11 cellular contexts compared by ENCODE assay signal in genomic region chr3:175672119-175672689, GRCh38.
DNase-seq lines count a peak whose midpoint lies in the region; ATAC-seq and TF ChIP-seq lines count a peak whose summit lies in the region.
"Had no signal": no experiment of that assay in that cellular context is flagged by ENCODE, and none has a peak within 500 bp of the region (broad histone marks: within the 10 kb centered on the region; RNA-seq: fewer than 3 reads in every experiment).

No MANE protein-coding gene starts in this region.

- intact Hi-C loops in psoas muscle (cut with DNase I): no loop called here

- no peaks in the 10 kb centered on the region for H3K27me3 Mint-ChIP-seq in T-helper 2 cell treated with Interferon-gamma antibody and Interleukin-4, amounts not matched to agents 5 μg/mL and 100 μg/mL, for 36 hours (ENCODE audit: low read depth)

- peak overlapping the region; percentile 54 for H3K4me3 ChIP-seq in AG10803 (ENCODE audit: low read length)
- H3K4me3 ChIP-seq in fibroblast of the aortic adventitia (ENCODE audit: low read depth, low read length): peak overlapping the region; percentile 60
- peak overlapping the region; percentile 41 for H3K4me3 ChIP-seq in psoas muscle

- no peaks in the 10 kb centered on the region for H3K36me3 ChIP-seq in psoas muscle (ENCODE audit: insufficient read depth in 1 of 2, low read depth in 1 of 2)

- H3K9me3 Mint-ChIP-seq in T-helper 2 cell treated with Interferon-gamma antibody and Interleukin-4, amounts not matched to agents 5 μg/mL and 100 μg/mL, for 36 hours: peaks cover 5% of the 10 kb centered on the region

- no peaks in the 10 kb centered on the region for H3K36me3 Mint-ChIP-seq in T-helper 2 cell treated with Interferon-gamma antibody and Interleukin-4, amounts not matched to agents 5 μg/mL and 100 μg/mL, for 36 hours (ENCODE audit: low read depth)

- no peaks in the 10 kb centered on the region for H3K9me3 ChIP-seq in psoas muscle

- H3K27ac Mint-ChIP-seq in T-helper 2 cell treated with Interferon-gamma antibody and Interleukin-4, amounts not matched to agents 5 μg/mL and 100 μg/mL, for 36 hours: no peak overlapping the region

- no peak overlapping the region for H3K27ac ChIP-seq in psoas muscle

- ATAC-seq in psoas muscle: no peak
- ATAC-seq in HG03025 (IDR thresholded peaks at IDR 0.05; ENCODE audit: low FRiP score, unreplicated experiment): no peak
- ATAC-seq in GM19324 (IDR thresholded peaks at IDR 0.05; ENCODE audit: low FRiP score, unreplicated experiment): no peak

- TF ChIP-seq CTCF in AG10803 (conservative IDR thresholded peaks at IDR 0.05; ENCODE audit: low read length): no peak
- no peak for TF ChIP-seq CTCF in fibroblast of the aortic adventitia (IDR thresholded peaks at IDR 0.05; ENCODE audit: insufficient read depth, low read length)
- TF ChIP-seq CTCF in psoas muscle (IDR thresholded peaks at IDR 0.05): no peak

- no peaks in the 10 kb centered on the region for H3K4me1 Mint-ChIP-seq in T-helper 2 cell treated with Interferon-gamma antibody and Interleukin-4, amounts not matched to agents 5 μg/mL and 100 μg/mL, for 36 hours (ENCODE audit: low read depth)

- DNase-seq in AG10803 (ENCODE audit: low read depth) (peak; percentile 15), NCI-H774 (lab: John Stamatoyannopoulos, UW) (peak; percentile 43), fibroblast of the aortic adventitia (ENCODE audit: low read depth) (peak; percentile 35), psoas muscle (no peak), NCI-H2107 (lab: John Stamatoyannopoulos, UW) (no peak)
- DNase-seq in T-helper 2 cell treated with Interferon-gamma antibody and Interleukin-4, amounts not matched to agents 5 μg/mL and 100 μg/mL, for 36 hours (ENCODE audit: low spot score): no peak
- DNase-seq: effector CD8-positive, alpha-beta T cell; NCI-H1436; SW 1271 had no signal

- H3K4me3 Mint-ChIP-seq in T-helper 2 cell treated with Interferon-gamma antibody and Interleukin-4, amounts not matched to agents 5 μg/mL and 100 μg/mL, for 36 hours: no peak overlapping the region

- no peaks in the 10 kb centered on the region for H3K27me3 ChIP-seq in psoas muscle (ENCODE audit: insufficient read depth in 3 of 3, low read length in 2 of 3)

- no peaks in the 10 kb centered on the region for H3K4me1 ChIP-seq in psoas muscle

- 13 to 22% (median 16%) methylated on average over 6 of the region's 6 CpGs for WGBS in psoas muscle, 3 donors

Comparison
In these comparisons a context has a peak if more than half of its experiments do, and no peak if none do; other contexts are left out.
1. DNase-seq: peak in AG10803 (single experiment), NCI-H774 (single experiment) and fibroblast of the aortic adventitia (single experiment); none in psoas muscle (0 of 2), NCI-H2107 (single experiment) and T-helper 2 cell treated with Interferon-gamma antibody and Interleukin-4, amounts not matched to agents 5 μg/mL and 100 μg/mL, for 36 hours (single experiment).
2. Peak in every context shown above with its lines, with median percentiles within 50 percentile points of each other: H3K4me3 ChIP-seq.